ENCODE assay signal across 1 cellular context in the genomic region with DNA sequence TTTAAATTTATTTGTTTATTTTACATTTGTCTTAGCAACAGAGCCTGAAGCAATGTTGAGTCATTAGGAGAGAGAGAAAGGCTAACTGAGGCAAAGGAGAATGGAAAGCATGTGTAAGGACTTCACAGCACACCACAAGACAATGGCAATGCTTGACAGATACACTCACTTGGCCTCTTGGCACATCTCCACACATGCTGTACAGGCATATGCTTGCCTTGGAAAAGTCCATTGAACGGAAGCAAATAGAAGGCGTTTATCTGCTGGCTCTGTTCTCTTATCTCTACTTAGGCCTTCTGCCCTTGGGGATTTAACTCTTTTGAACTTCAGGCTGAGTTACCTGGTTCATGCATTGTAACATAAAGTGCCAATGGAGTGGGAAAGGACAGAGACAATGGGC.
TF ChIP-seq lines count a peak whose summit lies in the region.

No MANE protein-coding gene starts in this region.

TF ChIP-seq in K562, 482 proteins besides CTCF, POLR2A, EP300 and RAD21 (continued from another document and continues in another):
- TF ChIP-seq SNRNP70 (optimal IDR thresholded peaks at IDR 0.05; ENCODE audit: low read depth, low read length) (no peak), SMAD2 (IDR thresholded peaks at IDR 0.05; ENCODE audit: low read depth, low read length) (no peak), MTF1 (CRISPR knock-in tag; IDR thresholded peaks at IDR 0.05; ENCODE audit: borderline replicate concordance) (no peak), ZNF24 (IDR thresholded peaks at IDR 0.05) (no peak), HMG20A (CRISPR knock-in tag; conservative IDR thresholded peaks at IDR 0.05) (no peak), POLR3G (IDR thresholded peaks at IDR 0.05; ENCODE audit: extremely low read depth, insufficient read length, insufficient replicate concordance) (no peak), CREBBP (IDR thresholded peaks at IDR 0.05; ENCODE audit: low read depth, low read length) (no peak), MAZ (CRISPR knock-in tag; conservative IDR thresholded peaks at IDR 0.05 in 1 of 2, IDR thresholded peaks at IDR 0.05 in 1 of 2) (no peak; a peak in 1 of 4 replicates), HLTF (IDR thresholded peaks at IDR 0.05) (no peak), FOXK1 (CRISPR knock-in tag; IDR thresholded peaks at IDR 0.05; ENCODE audit: borderline replicate concordance) (no peak), SMARCE1 (IDR thresholded peaks at IDR 0.05) (peak; percentile 30; the same call in 1 of the 2 replicates), CAMTA2 (CRISPR knock-in tag; conservative IDR thresholded peaks at IDR 0.05) (no peak), NBN (IDR thresholded peaks at IDR 0.05; ENCODE audit: low read depth) (peak; percentile 44; the same call in 1 of the 2 replicates), E2F3 (CRISPR knock-in tag; IDR thresholded peaks at IDR 0.05) (no peak), ZEB2 (IDR thresholded peaks at IDR 0.05) (peak; percentile 89), CHD1 (IDR thresholded peaks at IDR 0.05; ENCODE audit: low read length) (no peak), SMARCA4 (IDR thresholded peaks at IDR 0.05) (peak; percentile 81), ZSCAN32 (CRISPR knock-in tag; IDR thresholded peaks at IDR 0.05) (no peak), TOE1 (IDR thresholded peaks at IDR 0.05; ENCODE audit: borderline replicate concordance) (no peak), TOE1 (CRISPR knock-in tag; IDR thresholded peaks at IDR 0.05; ENCODE audit: borderline replicate concordance, low read depth) (no peak), GTF2E2 (tag; IDR thresholded peaks at IDR 0.05) (no peak), ZNF830 (CRISPR knock-in tag; IDR thresholded peaks at IDR 0.05) (no peak), ZBTB17 (CRISPR knock-in tag; IDR thresholded peaks at IDR 0.05) (no peak), DPF2 (IDR thresholded peaks at IDR 0.05) (peak; percentile 87), SIN3A (IDR thresholded peaks at IDR 0.05; ENCODE audit: borderline replicate concordance in 2 of 2, control insufficient read depth in 1 of 2, low read depth in 2 of 2, low read length in 2 of 2) (no peak), SP2 (IDR thresholded peaks at IDR 0.05; ENCODE audit: extremely low read depth, low read depth, low read length, poor library complexity, severe bottlenecking) (no peak), RCOR1 (IDR thresholded peaks at IDR 0.05; ENCODE audit: borderline replicate concordance in 1 of 2, low read depth in 2 of 2, low read length in 2 of 2) (peak in 1 of 2 experiments; percentile 84; a peak in 1 of 4 replicates), CHD2 (IDR thresholded peaks at IDR 0.05; ENCODE audit: low read depth, low read length) (no peak), ZNF75A (CRISPR knock-in tag; IDR thresholded peaks at IDR 0.05) (no peak), RBM14 (IDR thresholded peaks at IDR 0.05; ENCODE audit: borderline replicate concordance, insufficient read depth, low read depth, low read length) (no peak), PTRF (tag; IDR thresholded peaks at IDR 0.05) (no peak)
- TF ChIP-seq, protein P1, sequence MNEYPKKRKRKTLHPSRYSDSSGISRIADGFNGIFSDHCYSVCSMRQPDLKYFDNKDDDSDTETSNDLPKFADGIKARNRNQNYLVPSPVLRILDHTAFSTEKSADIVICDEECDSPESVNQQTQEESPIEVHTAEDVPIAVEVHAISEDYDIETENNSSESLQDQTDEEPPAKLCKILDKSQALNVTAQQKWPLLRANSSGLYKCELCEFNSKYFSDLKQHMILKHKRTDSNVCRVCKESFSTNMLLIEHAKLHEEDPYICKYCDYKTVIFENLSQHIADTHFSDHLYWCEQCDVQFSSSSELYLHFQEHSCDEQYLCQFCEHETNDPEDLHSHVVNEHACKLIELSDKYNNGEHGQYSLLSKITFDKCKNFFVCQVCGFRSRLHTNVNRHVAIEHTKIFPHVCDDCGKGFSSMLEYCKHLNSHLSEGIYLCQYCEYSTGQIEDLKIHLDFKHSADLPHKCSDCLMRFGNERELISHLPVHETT (CRISPR knock-in tag; conservative IDR thresholded peaks at IDR 0.05 in 1 of 2, IDR thresholded peaks at IDR 0.05 in 1 of 2) = no peak
- TF ChIP-seq, protein P2, sequence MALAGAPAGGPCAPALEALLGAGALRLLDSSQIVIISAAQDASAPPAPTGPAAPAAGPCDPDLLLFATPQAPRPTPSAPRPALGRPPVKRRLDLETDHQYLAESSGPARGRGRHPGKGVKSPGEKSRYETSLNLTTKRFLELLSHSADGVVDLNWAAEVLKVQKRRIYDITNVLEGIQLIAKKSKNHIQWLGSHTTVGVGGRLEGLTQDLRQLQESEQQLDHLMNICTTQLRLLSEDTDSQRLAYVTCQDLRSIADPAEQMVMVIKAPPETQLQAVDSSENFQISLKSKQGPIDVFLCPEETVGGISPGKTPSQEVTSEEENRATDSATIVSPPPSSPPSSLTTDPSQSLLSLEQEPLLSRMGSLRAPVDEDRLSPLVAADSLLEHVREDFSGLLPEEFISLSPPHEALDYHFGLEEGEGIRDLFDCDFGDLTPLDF (CRISPR knock-in tag; IDR thresholded peaks at IDR 0.05) = no peak
- TF ChIP-seq, protein P3, sequence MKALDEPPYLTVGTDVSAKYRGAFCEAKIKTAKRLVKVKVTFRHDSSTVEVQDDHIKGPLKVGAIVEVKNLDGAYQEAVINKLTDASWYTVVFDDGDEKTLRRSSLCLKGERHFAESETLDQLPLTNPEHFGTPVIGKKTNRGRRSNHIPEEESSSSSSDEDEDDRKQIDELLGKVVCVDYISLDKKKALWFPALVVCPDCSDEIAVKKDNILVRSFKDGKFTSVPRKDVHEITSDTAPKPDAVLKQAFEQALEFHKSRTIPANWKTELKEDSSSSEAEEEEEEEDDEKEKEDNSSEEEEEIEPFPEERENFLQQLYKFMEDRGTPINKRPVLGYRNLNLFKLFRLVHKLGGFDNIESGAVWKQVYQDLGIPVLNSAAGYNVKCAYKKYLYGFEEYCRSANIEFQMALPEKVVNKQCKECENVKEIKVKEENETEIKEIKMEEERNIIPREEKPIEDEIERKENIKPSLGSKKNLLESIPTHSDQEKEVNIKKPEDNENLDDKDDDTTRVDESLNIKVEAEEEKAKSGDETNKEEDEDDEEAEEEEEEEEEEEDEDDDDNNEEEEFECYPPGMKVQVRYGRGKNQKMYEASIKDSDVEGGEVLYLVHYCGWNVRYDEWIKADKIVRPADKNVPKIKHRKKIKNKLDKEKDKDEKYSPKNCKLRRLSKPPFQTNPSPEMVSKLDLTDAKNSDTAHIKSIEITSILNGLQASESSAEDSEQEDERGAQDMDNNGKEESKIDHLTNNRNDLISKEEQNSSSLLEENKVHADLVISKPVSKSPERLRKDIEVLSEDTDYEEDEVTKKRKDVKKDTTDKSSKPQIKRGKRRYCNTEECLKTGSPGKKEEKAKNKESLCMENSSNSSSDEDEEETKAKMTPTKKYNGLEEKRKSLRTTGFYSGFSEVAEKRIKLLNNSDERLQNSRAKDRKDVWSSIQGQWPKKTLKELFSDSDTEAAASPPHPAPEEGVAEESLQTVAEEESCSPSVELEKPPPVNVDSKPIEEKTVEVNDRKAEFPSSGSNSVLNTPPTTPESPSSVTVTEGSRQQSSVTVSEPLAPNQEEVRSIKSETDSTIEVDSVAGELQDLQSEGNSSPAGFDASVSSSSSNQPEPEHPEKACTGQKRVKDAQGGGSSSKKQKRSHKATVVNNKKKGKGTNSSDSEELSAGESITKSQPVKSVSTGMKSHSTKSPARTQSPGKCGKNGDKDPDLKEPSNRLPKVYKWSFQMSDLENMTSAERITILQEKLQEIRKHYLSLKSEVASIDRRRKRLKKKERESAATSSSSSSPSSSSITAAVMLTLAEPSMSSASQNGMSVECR (CRISPR knock-in tag; IDR thresholded peaks at IDR 0.05) = no peak
- TF ChIP-seq, protein P4, sequence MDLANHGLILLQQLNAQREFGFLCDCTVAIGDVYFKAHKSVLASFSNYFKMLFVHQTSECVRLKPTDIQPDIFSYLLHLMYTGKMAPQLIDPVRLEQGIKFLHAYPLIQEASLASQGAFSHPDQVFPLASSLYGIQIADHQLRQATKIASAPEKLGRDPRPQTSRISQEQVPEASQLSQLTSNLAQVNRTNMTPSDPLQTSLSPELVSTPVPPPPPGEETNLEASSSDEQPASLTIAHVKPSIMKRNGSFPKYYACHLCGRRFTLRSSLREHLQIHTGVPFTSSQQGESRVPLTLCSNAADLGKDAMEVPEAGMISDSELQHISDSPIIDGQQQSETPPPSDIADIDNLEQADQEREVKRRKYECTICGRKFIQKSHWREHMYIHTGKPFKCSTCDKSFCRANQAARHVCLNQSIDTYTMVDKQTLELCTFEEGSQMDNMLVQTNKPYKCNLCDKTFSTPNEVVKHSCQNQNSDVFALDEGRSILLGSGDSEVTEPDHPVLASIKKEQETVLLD (IDR thresholded peaks at IDR 0.05) = peak; percentile 38; the same call in 1 of the 2 replicates
- TF ChIP-seq, protein P5, sequence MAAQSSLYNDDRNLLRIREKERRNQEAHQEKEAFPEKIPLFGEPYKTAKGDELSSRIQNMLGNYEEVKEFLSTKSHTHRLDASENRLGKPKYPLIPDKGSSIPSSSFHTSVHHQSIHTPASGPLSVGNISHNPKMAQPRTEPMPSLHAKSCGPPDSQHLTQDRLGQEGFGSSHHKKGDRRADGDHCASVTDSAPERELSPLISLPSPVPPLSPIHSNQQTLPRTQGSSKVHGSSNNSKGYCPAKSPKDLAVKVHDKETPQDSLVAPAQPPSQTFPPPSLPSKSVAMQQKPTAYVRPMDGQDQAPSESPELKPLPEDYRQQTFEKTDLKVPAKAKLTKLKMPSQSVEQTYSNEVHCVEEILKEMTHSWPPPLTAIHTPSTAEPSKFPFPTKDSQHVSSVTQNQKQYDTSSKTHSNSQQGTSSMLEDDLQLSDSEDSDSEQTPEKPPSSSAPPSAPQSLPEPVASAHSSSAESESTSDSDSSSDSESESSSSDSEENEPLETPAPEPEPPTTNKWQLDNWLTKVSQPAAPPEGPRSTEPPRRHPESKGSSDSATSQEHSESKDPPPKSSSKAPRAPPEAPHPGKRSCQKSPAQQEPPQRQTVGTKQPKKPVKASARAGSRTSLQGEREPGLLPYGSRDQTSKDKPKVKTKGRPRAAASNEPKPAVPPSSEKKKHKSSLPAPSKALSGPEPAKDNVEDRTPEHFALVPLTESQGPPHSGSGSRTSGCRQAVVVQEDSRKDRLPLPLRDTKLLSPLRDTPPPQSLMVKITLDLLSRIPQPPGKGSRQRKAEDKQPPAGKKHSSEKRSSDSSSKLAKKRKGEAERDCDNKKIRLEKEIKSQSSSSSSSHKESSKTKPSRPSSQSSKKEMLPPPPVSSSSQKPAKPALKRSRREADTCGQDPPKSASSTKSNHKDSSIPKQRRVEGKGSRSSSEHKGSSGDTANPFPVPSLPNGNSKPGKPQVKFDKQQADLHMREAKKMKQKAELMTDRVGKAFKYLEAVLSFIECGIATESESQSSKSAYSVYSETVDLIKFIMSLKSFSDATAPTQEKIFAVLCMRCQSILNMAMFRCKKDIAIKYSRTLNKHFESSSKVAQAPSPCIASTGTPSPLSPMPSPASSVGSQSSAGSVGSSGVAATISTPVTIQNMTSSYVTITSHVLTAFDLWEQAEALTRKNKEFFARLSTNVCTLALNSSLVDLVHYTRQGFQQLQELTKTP (IDR thresholded peaks at IDR 0.05; ENCODE audit: low read depth in 1 of 2, partially characterized antibody in 2 of 2) = peak in 1 of 2 experiments; percentile 68
- TF ChIP-seq, protein P6, sequence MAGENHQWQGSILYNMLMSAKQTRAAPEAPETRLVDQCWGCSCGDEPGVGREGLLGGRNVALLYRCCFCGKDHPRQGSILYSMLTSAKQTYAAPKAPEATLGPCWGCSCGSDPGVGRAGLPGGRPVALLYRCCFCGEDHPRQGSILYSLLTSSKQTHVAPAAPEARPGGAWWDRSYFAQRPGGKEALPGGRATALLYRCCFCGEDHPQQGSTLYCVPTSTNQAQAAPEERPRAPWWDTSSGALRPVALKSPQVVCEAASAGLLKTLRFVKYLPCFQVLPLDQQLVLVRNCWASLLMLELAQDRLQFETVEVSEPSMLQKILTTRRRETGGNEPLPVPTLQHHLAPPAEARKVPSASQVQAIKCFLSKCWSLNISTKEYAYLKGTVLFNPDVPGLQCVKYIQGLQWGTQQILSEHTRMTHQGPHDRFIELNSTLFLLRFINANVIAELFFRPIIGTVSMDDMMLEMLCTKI (IDR thresholded peaks at IDR 0.05; ENCODE audit: partially characterized antibody) = no peak
- TF ChIP-seq, protein P7, sequence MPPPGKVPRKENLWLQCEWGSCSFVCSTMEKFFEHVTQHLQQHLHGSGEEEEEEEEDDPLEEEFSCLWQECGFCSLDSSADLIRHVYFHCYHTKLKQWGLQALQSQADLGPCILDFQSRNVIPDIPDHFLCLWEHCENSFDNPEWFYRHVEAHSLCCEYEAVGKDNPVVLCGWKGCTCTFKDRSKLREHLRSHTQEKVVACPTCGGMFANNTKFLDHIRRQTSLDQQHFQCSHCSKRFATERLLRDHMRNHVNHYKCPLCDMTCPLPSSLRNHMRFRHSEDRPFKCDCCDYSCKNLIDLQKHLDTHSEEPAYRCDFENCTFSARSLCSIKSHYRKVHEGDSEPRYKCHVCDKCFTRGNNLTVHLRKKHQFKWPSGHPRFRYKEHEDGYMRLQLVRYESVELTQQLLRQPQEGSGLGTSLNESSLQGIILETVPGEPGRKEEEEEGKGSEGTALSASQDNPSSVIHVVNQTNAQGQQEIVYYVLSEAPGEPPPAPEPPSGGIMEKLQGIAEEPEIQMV (tag; conservative IDR thresholded peaks at IDR 0.05; ENCODE audit: low read depth) = 0 out of 2 replicates have a peak, but pooled peaks have one; percentile 16
- TF ChIP-seq, protein P8, sequence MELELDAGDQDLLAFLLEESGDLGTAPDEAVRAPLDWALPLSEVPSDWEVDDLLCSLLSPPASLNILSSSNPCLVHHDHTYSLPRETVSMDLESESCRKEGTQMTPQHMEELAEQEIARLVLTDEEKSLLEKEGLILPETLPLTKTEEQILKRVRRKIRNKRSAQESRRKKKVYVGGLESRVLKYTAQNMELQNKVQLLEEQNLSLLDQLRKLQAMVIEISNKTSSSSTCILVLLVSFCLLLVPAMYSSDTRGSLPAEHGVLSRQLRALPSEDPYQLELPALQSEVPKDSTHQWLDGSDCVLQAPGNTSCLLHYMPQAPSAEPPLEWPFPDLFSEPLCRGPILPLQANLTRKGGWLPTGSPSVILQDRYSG (tag; conservative IDR thresholded peaks at IDR 0.05; ENCODE audit: low read depth) = no peak
- TF ChIP-seq, protein P9, sequence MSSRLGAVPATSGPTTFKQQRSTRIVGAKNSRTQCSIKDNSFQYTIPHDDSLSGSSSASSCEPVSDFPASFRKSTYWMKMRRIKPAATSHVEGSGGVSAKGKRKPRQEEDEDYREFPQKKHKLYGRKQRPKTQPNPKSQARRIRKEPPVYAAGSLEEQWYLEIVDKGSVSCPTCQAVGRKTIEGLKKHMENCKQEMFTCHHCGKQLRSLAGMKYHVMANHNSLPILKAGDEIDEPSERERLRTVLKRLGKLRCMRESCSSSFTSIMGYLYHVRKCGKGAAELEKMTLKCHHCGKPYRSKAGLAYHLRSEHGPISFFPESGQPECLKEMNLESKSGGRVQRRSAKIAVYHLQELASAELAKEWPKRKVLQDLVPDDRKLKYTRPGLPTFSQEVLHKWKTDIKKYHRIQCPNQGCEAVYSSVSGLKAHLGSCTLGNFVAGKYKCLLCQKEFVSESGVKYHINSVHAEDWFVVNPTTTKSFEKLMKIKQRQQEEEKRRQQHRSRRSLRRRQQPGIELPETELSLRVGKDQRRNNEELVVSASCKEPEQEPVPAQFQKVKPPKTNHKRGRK (tag; IDR thresholded peaks at IDR 0.05) = no peak
- TF ChIP-seq, protein P10, sequence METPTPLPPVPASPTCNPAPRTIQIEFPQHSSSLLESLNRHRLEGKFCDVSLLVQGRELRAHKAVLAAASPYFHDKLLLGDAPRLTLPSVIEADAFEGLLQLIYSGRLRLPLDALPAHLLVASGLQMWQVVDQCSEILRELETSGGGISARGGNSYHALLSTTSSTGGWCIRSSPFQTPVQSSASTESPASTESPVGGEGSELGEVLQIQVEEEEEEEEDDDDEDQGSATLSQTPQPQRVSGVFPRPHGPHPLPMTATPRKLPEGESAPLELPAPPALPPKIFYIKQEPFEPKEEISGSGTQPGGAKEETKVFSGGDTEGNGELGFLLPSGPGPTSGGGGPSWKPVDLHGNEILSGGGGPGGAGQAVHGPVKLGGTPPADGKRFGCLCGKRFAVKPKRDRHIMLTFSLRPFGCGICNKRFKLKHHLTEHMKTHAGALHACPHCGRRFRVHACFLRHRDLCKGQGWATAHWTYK (CRISPR knock-in tag; IDR thresholded peaks at IDR 0.05) = no peak
